In the genomic region with DNA sequence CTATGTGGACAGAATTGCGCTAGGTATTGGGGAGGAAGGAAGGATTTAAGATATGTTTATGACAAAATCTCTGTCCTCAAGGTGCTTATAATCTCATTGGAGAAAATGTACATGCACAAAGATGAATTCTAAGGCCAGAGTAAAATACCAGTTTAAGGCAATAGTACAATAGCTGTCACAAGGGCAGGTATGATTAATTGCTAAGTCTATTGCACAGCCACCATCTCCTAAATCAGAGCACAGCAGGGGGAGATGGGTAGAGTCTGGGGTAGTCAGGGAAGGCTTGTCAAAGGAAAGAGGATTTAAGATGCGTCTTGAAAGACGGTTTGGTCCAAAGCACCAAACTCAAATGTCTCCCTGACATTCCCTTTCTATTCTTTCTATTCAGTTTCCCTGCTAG, we compare ENCODE assay signal across 16 cellular contexts.
DNase-seq lines count a peak whose midpoint lies in the region; ATAC-seq, FAIRE-seq and TF ChIP-seq lines count a peak whose summit lies in the region.
"Had no signal": no experiment of that assay in that cellular context is flagged by ENCODE, and none has a peak within 500 bp of the region (broad histone marks: within the 10 kb centered on the region; RNA-seq: fewer than 3 reads in every experiment).

No MANE protein-coding gene starts in this region.

- H3K4me1 ChIP-seq in ascending aorta: peaks cover 0 to 33% of the 10 kb centered on the region in 2 donors
- H3K4me1 ChIP-seq in thoracic aorta (ENCODE audit: control insufficient read depth in 1 of 2, low read depth in 2 of 2): peaks cover 39 to 81% of the 10 kb centered on the region in 2 donors

- no peaks in the 10 kb centered on the region for H3K27me3 ChIP-seq in ascending aorta
- no peaks in the 10 kb centered on the region for H3K27me3 ChIP-seq in thoracic aorta (replicated peaks; ENCODE audit: insufficient read depth)

- H3K27ac ChIP-seq in ascending aorta (peak overlapping the region; percentile 68 to 74), thoracic aorta (peak overlapping the region; percentile 64 to 83)

- H3K36me3 ChIP-seq in ascending aorta (no peaks in the 10 kb centered on the region), thoracic aorta (no peaks in the 10 kb centered on the region)

- H3K9me3 ChIP-seq in ascending aorta: no peaks in the 10 kb centered on the region
- no peaks in the 10 kb centered on the region for H3K9me3 ChIP-seq in thoracic aorta

- ATAC-seq in thoracic aorta (ENCODE audit: insufficient number of reproducible peaks, low FRiP score, low read depth): no peak
- ATAC-seq in HG03520 (IDR thresholded peaks at IDR 0.05; ENCODE audit: unreplicated experiment): no peak
- ATAC-seq in HG02970 (IDR thresholded peaks at IDR 0.05; ENCODE audit: low FRiP score, unreplicated experiment): no peak
- no peak for ATAC-seq in HG02763 (IDR thresholded peaks at IDR 0.05; ENCODE audit: unreplicated experiment)
- ATAC-seq: GM12878 had no signal

- peak; percentile 23 for DNase-seq in NCI-H2227 (lab: John Stamatoyannopoulos, UW; ENCODE audit: unreplicated experiment)
- DNase-seq in ascending aorta (ENCODE audit: low spot score in 2 of 2): no peak
- DNase-seq in thoracic aorta (ENCODE audit: low spot score): no peak
- DNase-seq in GM12892 (ENCODE audit: insufficient read length): no peak
- DNase-seq: C1 segment of cervical spinal cord; Calu3; CD4-positive, alpha-beta T cell; DMS 273 treated with DMSO at 0.1 percent for 48 hours; GOT3; HCEC 1CT; IMR-90 had no signal

- H3K4me3 ChIP-seq in ascending aorta (no peak overlapping the region), thoracic aorta (no peak overlapping the region)
- H3K4me3 ChIP-seq: GM12878 had no signal

- TF ChIP-seq CTCF in ascending aorta (IDR thresholded peaks at IDR 0.05): no peak
- no peak for TF ChIP-seq CTCF in thoracic aorta (IDR thresholded peaks at IDR 0.05)

- intact Hi-C loops in ascending aorta (cut with DNase I): loop anchor here (2.0 to 10.0 kb wide), 5 partner anchors 18 to 692 kb away; no protein-coding TSS in a partner anchor

- FAIRE-seq in GM12892 (lab: Jason Lieb, UNC): no peak
- FAIRE-seq: A204.1, GM12878 had no signal

- no peak for TF ChIP-seq POLR2A in GM12892 (IDR thresholded peaks at IDR 0.05; ENCODE audit: low read depth, low read length)
